In genomic region chr5:42268630-42269029, GRCh38 we compare ENCODE assay signal across 17 cellular contexts.
DNase-seq lines count a peak whose midpoint lies in the region; ATAC-seq and TF ChIP-seq lines count a peak whose summit lies in the region.
"Had no signal": no experiment of that assay in that cellular context is flagged by ENCODE, and none has a peak within 500 bp of the region (broad histone marks: within the 10 kb centered on the region; RNA-seq: fewer than 3 reads in every experiment).

No MANE protein-coding gene starts in this region.

- peaks cover 18% of the 10 kb centered on the region for H3K27me3 ChIP-seq in mammary epithelial cell (ENCODE audit: insufficient read depth, low read length)
- H3K27me3 ChIP-seq: esophagus muscularis mucosa had no signal

- DNase-seq in activated CD8-positive, alpha-beta T cell treated with anti-CD3 and anti-CD28 coated beads, Interleukin-2, amount 10 ng/mL, durations not matched to agents 7 days and 5 days = no peak
- no peak for DNase-seq in activated CD8-positive, alpha-beta T cell treated with anti-CD3 and anti-CD28 coated beads for 36 hours
- DNase-seq in NCI-H226 = peak; percentile 2
- DNase-seq in mammary epithelial cell = peak; percentile 65
- peak; percentile 33 for DNase-seq in renal cortical epithelial cell (ENCODE audit: low read depth)
- no peak for DNase-seq in pons (ENCODE audit: low spot score)
- no peak for DNase-seq in mesothelial cell of epicardium (ENCODE audit: low spot score in 2 of 2, unreplicated experiment in 2 of 2)
- DNase-seq: CD8-positive, alpha-beta T cell; GOT3; Kasumi-1; NCI-H2107 had no signal

- no peaks in the 10 kb centered on the region for H3K36me3 Mint-ChIP-seq in activated CD8-positive, alpha-beta T cell treated with anti-CD3 and anti-CD28 coated beads, Interleukin-2, amount 10 ng/mL, durations not matched to agents 7 days and 5 days (ENCODE audit: low read depth)
- no peaks in the 10 kb centered on the region for H3K36me3 Mint-ChIP-seq in activated CD8-positive, alpha-beta T cell treated with anti-CD3 and anti-CD28 coated beads for 36 hours (ENCODE audit: low read depth)
- H3K36me3 Mint-ChIP-seq in mesothelial cell of epicardium = no peaks in the 10 kb centered on the region
- H3K36me3 Mint-ChIP-seq: activated naive CD4-positive, alpha-beta T cell treated with anti-CD3 and anti-CD28 coated beads, Interleukin-2, amount 50 U/mL, for 24 hours; CD8-positive, alpha-beta T cell had no signal

- no peak for ATAC-seq in activated CD8-positive, alpha-beta T cell treated with anti-CD3 and anti-CD28 coated beads, Interleukin-2, amount 10 ng/mL, durations not matched to agents 7 days and 5 days
- no peak for ATAC-seq in activated CD8-positive, alpha-beta T cell treated with anti-CD3 and anti-CD28 coated beads for 36 hours
- no peak for ATAC-seq in HG03432 (IDR thresholded peaks at IDR 0.05; ENCODE audit: unreplicated experiment)
- ATAC-seq: CD8-positive, alpha-beta T cell had no signal

- no peak overlapping the region for H3K4me3 Mint-ChIP-seq in activated CD8-positive, alpha-beta T cell treated with anti-CD3 and anti-CD28 coated beads, Interleukin-2, amount 10 ng/mL, durations not matched to agents 7 days and 5 days
- H3K4me3 Mint-ChIP-seq in activated CD8-positive, alpha-beta T cell treated with anti-CD3 and anti-CD28 coated beads for 36 hours = no peak overlapping the region
- no peak overlapping the region for H3K4me3 Mint-ChIP-seq in mesothelial cell of epicardium
- H3K4me3 Mint-ChIP-seq: activated naive CD4-positive, alpha-beta T cell treated with anti-CD3 and anti-CD28 coated beads, Interleukin-2, amount 50 U/mL, for 24 hours; CD8-positive, alpha-beta T cell had no signal

- H3K79me2 ChIP-seq in mammary epithelial cell (ENCODE audit: insufficient read depth, low read length) = no peaks in the 10 kb centered on the region

- H3K4me3 ChIP-seq in mammary epithelial cell (replicated peaks in 1 of 3; ENCODE audit: insufficient read depth in 1 of 3, low read depth in 2 of 3, low read length in 3 of 3) = no peak overlapping the region
- H3K4me3 ChIP-seq: coronary artery, esophagus muscularis mucosa, smooth muscle cell had no signal

- in situ Hi-C loops in mammary epithelial cell (cut with MboI; ENCODE audit: low sequenced_read_pairs in 2 of 2) = no loop called here

- no peaks in the 10 kb centered on the region for H4K20me1 ChIP-seq in mammary epithelial cell (ENCODE audit: insufficient read depth, low read length)

- H3K27me3 Mint-ChIP-seq in activated CD8-positive, alpha-beta T cell treated with anti-CD3 and anti-CD28 coated beads, Interleukin-2, amount 10 ng/mL, durations not matched to agents 7 days and 5 days (ENCODE audit: low read depth) = no peaks in the 10 kb centered on the region
- H3K27me3 Mint-ChIP-seq in activated CD8-positive, alpha-beta T cell treated with anti-CD3 and anti-CD28 coated beads for 36 hours = no peaks in the 10 kb centered on the region
- no peaks in the 10 kb centered on the region for H3K27me3 Mint-ChIP-seq in mesothelial cell of epicardium (ENCODE audit: low read depth)

- WGBS in mammary epithelial cell (ENCODE audit: low coverage, missing lambda C conversion rate) = 50% methylated on average over 2 of the region's 2 CpGs

- intact Hi-C loops in activated CD8-positive, alpha-beta T cell treated with anti-CD3 and anti-CD28 coated beads for 36 hours (cut with micrococcal nuclease) = no loop called here
- intact Hi-C loops in mammary epithelial cell (cut with micrococcal nuclease) = no loop called here

- POLR2A ChIA-PET in activated CD8-positive, alpha-beta T cell treated with anti-CD3 and anti-CD28 coated beads, Interleukin-2, amount 10 ng/mL, durations not matched to agents 7 days and 5 days (lab: Charles Lee) = no interaction called here
- POLR2A ChIA-PET in activated CD8-positive, alpha-beta T cell treated with anti-CD3 and anti-CD28 coated beads for 36 hours (lab: Charles Lee) = no interaction called here

- TF ChIP-seq CTCF in activated CD8-positive, alpha-beta T cell treated with anti-CD3 and anti-CD28 coated beads for 36 hours (IDR thresholded peaks at IDR 0.05) = no peak
- TF ChIP-seq CTCF in mammary epithelial cell (conservative IDR thresholded peaks at IDR 0.05 in 1 of 2, IDR thresholded peaks at IDR 0.05 in 1 of 2; ENCODE audit: extremely low read depth in 1 of 2, insufficient read depth in 1 of 2, low read depth in 1 of 2, low read length in 2 of 2) (no peak), mesothelial cell of epicardium (IDR thresholded peaks at IDR 0.05; ENCODE audit: unreplicated experiment) (no peak)

- no TSS peak for BruUV-seq in mammary epithelial cell (replicated peaks; lab: Mats Ljungman, UMichigan)

- CTCF ChIA-PET in activated CD8-positive, alpha-beta T cell treated with anti-CD3 and anti-CD28 coated beads, Interleukin-2, amount 10 ng/mL, durations not matched to agents 7 days and 5 days (lab: Charles Lee) = no interaction called here
- CTCF ChIA-PET in activated CD8-positive, alpha-beta T cell treated with anti-CD3 and anti-CD28 coated beads for 36 hours (lab: Charles Lee) = no interaction called here
- CTCF ChIA-PET in mammary epithelial cell (lab: Charles Lee; ENCODE audit: low non-redundant PET) = interaction anchor here (0.6 kb wide), 1 partner anchor 246 kb away, joined by 3 read pairs; no protein-coding TSS in a partner anchor

- H3K4me1 Mint-ChIP-seq in activated CD8-positive, alpha-beta T cell treated with anti-CD3 and anti-CD28 coated beads, Interleukin-2, amount 10 ng/mL, durations not matched to agents 7 days and 5 days (ENCODE audit: low read depth) = no peaks in the 10 kb centered on the region
- no peaks in the 10 kb centered on the region for H3K4me1 Mint-ChIP-seq in activated CD8-positive, alpha-beta T cell treated with anti-CD3 and anti-CD28 coated beads for 36 hours (ENCODE audit: low read depth)
- H3K4me1 Mint-ChIP-seq in mesothelial cell of epicardium = no peaks in the 10 kb centered on the region
- H3K4me1 Mint-ChIP-seq: activated naive CD4-positive, alpha-beta T cell treated with anti-CD3 and anti-CD28 coated beads, Interleukin-2, amount 50 U/mL, for 24 hours had no signal

- no peak overlapping the region for H3K27ac ChIP-seq in mammary epithelial cell (ENCODE audit: insufficient read depth, low read depth, low read length)
- H3K27ac ChIP-seq: coronary artery, esophagus muscularis mucosa, VCaP had no signal

- dilution Hi-C loops in mammary epithelial cell (cut with HindIII; ENCODE audit: low sequenced_read_pairs) = no loop called here

- H3K9ac ChIP-seq in mammary epithelial cell (ENCODE audit: insufficient read depth, low read length) = no peak overlapping the region

- H3K36me3 ChIP-seq in mammary epithelial cell (ENCODE audit: insufficient read depth, low read length) = no peaks in the 10 kb centered on the region
- H3K36me3 ChIP-seq: esophagus muscularis mucosa had no signal

- no peak overlapping the region for H3K4me2 ChIP-seq in mammary epithelial cell (ENCODE audit: insufficient read depth, low read depth, low read length)
- H3K4me2 ChIP-seq: smooth muscle cell had no signal

- no peaks in the 10 kb centered on the region for H3K9me3 ChIP-seq in mammary epithelial cell (replicated peaks; ENCODE audit: insufficient read depth, low read length)
- H3K9me3 ChIP-seq: esophagus muscularis mucosa had no signal

- H3K27ac Mint-ChIP-seq in activated CD8-positive, alpha-beta T cell treated with anti-CD3 and anti-CD28 coated beads, Interleukin-2, amount 10 ng/mL, durations not matched to agents 7 days and 5 days = peak overlapping the region; percentile 9
- no peak overlapping the region for H3K27ac Mint-ChIP-seq in activated CD8-positive, alpha-beta T cell treated with anti-CD3 and anti-CD28 coated beads for 36 hours
- H3K27ac Mint-ChIP-seq in mesothelial cell of epicardium = no peak overlapping the region
- H3K27ac Mint-ChIP-seq: activated naive CD4-positive, alpha-beta T cell treated with anti-CD3 and anti-CD28 coated beads, Interleukin-2, amount 50 U/mL, for 24 hours; CD8-positive, alpha-beta T cell had no signal

- no peak overlapping the region for H2AFZ ChIP-seq in mammary epithelial cell (ENCODE audit: low read depth, low read length)

- no peaks in the 10 kb centered on the region for H3K9me3 Mint-ChIP-seq in activated CD8-positive, alpha-beta T cell treated with anti-CD3 and anti-CD28 coated beads, Interleukin-2, amount 10 ng/mL, durations not matched to agents 7 days and 5 days (ENCODE audit: insufficient read depth)
- no peaks in the 10 kb centered on the region for H3K9me3 Mint-ChIP-seq in activated CD8-positive, alpha-beta T cell treated with anti-CD3 and anti-CD28 coated beads for 36 hours
- peaks cover 9% of the 10 kb centered on the region for H3K9me3 Mint-ChIP-seq in mesothelial cell of epicardium
- H3K9me3 Mint-ChIP-seq: activated naive CD4-positive, alpha-beta T cell treated with anti-CD3 and anti-CD28 coated beads, Interleukin-2, amount 50 U/mL, for 24 hours had no signal

- H3K4me1 ChIP-seq in mammary epithelial cell (ENCODE audit: insufficient read depth, low read length) = no peaks in the 10 kb centered on the region
- H3K4me1 ChIP-seq: esophagus muscularis mucosa had no signal

Comparison
In these comparisons a context has a peak if more than half of its experiments do, and no peak if none do; other contexts are left out.
1. DNase-seq: peak in NCI-H226 (single experiment), mammary epithelial cell (single experiment) and renal cortical epithelial cell (single experiment); none in activated CD8-positive, alpha-beta T cell treated with anti-CD3 and anti-CD28 coated beads, Interleukin-2, amount 10 ng/mL, durations not matched to agents 7 days and 5 days (single experiment), activated CD8-positive, alpha-beta T cell treated with anti-CD3 and anti-CD28 coated beads for 36 hours (single experiment), pons (single experiment) and mesothelial cell of epicardium (0 of 2).